8 cellular contexts compared by ENCODE assay signal in the genomic region with DNA sequence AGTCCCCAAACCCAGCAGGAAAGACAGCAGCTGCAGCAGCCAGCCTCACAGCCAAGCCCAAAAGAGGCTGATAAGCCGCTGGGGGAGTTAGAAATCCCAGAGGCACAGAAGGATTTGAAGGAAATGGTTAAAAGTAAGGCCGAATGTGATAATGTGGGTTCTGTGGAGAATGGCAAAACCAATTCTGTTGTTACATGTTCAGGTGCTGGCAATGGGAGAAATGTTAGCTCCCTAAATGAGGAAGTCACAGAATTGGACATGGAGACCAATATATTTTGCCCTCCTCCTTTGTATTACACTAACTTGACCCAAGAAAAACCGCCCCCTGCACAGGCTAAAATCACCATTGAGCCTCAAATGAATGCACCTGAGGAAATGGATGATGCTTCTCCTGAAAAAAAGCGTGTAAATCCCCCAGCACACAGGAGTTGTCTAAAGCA. TPM values are rescaled to one million over a fixed set of nuclear protein-coding genes. Genes with fewer than 3 reads are reported as not detected.
A peak's percentile ranks its signal among the peaks of the same experiment; 100 is the strongest.
DNase-seq lines count a peak whose midpoint lies in the region; ATAC-seq and TF ChIP-seq lines count a peak whose summit lies in the region.

No MANE protein-coding gene starts in this region.

- WGBS in IMR-90 (ENCODE audit: extremely low coverage in 2 of 2, insufficient read length in 1 of 2), 2 experiments: no CpG with 5 or more reads among the region's 4 CpGs

- peak overlapping the region; percentile 89; the same call in 1 of the 2 replicates for H3K4ac ChIP-seq in IMR-90 (ENCODE audit: low read depth, low read length)

- peaks cover 5% of the 10 kb centered on the region for H3K9me3 Mint-ChIP-seq in central memory CD8-positive, alpha-beta T cell

- no peak overlapping the region for H3K23ac ChIP-seq in IMR-90 (ENCODE audit: low read depth, low read length)

- H3K9ac ChIP-seq in IMR-90 (ENCODE audit: low read depth, low read length): peak overlapping the region; percentile 1; the same call in 1 of the 2 replicates

- H3K4me3 Mint-ChIP-seq in central memory CD8-positive, alpha-beta T cell: peak overlapping the region; percentile 81

- H3K36me3 ChIP-seq in IMR-90 (ENCODE audit: control insufficient read depth, insufficient read depth, low read length) (no peaks in the 10 kb centered on the region), muscle layer of duodenum (ENCODE audit: control insufficient read depth in 1 of 2, insufficient read depth in 2 of 2, low read length in 2 of 2) (no peaks in the 10 kb centered on the region)

- H2BK5ac ChIP-seq in IMR-90 (ENCODE audit: low read depth, low read length, poor library complexity, severe bottlenecking): no peak overlapping the region

- H3K56ac ChIP-seq in IMR-90 (ENCODE audit: extremely low read depth, insufficient read depth, low read length): no peak overlapping the region

- no peak overlapping the region; the same call in 1 of the 2 replicates for H3K18ac ChIP-seq in IMR-90 (ENCODE audit: low read depth, low read length)

- no peak overlapping the region for H2BK15ac ChIP-seq in IMR-90 (ENCODE audit: low read depth, low read length)

- peaks cover 3% of the 10 kb centered on the region for H3K36me3 Mint-ChIP-seq in central memory CD8-positive, alpha-beta T cell (ENCODE audit: insufficient read depth)

- in situ Hi-C loops in IMR-90 (cut with MboI; ENCODE audit: low sequenced_read_pairs): no loop called here

- H3K4me1 ChIP-seq in IMR-90 (ENCODE audit: control insufficient read depth, insufficient read depth, low read length): peaks cover 4% of the 10 kb centered on the region; the same call in 1 of the 2 replicates
- peaks cover 5 to 8% of the 10 kb centered on the region in 2 donors for H3K4me1 ChIP-seq in muscle layer of duodenum (ENCODE audit: control insufficient read depth in 1 of 2, insufficient read depth in 2 of 2, low read length in 2 of 2)

- H3K4me3 ChIP-seq in AG10803 (ENCODE audit: low read length) (peak overlapping the region; percentile 74), IMR-90 (ENCODE audit: insufficient read depth, low read depth, low read length) (peak overlapping the region; percentile 55), muscle layer of duodenum (ENCODE audit: low read depth in 1 of 2, low read length in 2 of 2) (peak overlapping the region; percentile 75 to 82)

- CTCF ChIA-PET in IMR-90 (lab: Yijun Ruan, JAX): no interaction called here

- ATAC-seq in IMR-90 (ENCODE audit: low read depth) (no peak), GM19455 (IDR thresholded peaks at IDR 0.05; ENCODE audit: unreplicated experiment) (no peak)
- no peak for ATAC-seq in central memory CD8-positive, alpha-beta T cell (replicated peaks; ENCODE audit: extremely low read depth, poor library complexity, severe bottlenecking)

- H3K27ac Mint-ChIP-seq in central memory CD8-positive, alpha-beta T cell (ENCODE audit: low read depth): peak overlapping the region; percentile 46

- no peak for TF ChIP-seq RAD21 in IMR-90 (IDR thresholded peaks at IDR 0.05; ENCODE audit: low read length)

- no peaks in the 10 kb centered on the region for H3K9me3 ChIP-seq in IMR-90 (ENCODE audit: control insufficient read depth, insufficient read depth, low read length)
- peaks cover 0 to 16% of the 10 kb centered on the region in 2 donors for H3K9me3 ChIP-seq in muscle layer of duodenum (ENCODE audit: control insufficient read depth in 1 of 2, low read length in 2 of 2)

- no TSS peak for BruUV-seq in IMR-90 (replicated peaks; lab: Mats Ljungman, UMichigan)

- DNase-seq in AG10803 (ENCODE audit: low read depth): no peak
- DNase-seq in IMR-90: no peak
- no peak for DNase-seq in central memory CD8-positive, alpha-beta T cell (ENCODE audit: low spot score in 2 of 2)
- DNase-seq in activated effector memory CD4-positive, alpha-beta T cell treated with anti-CD3 and anti-CD28 coated beads, Interleukin-2, amount 50 U/mL, for 16 hours: no peak
- DNase-seq in stimulated activated CD8-positive, alpha-beta memory T cell treated with anti-CD3 and anti-CD28 coated beads, Interleukin-4, amount 100 ng/mL, for 48 hours: no peak
- DNase-seq in GM10266 (ENCODE audit: extremely low spot score): no peak

- peak overlapping the region; percentile 94 for H2AFZ ChIP-seq in IMR-90 (replicated peaks; ENCODE audit: low read length, poor library complexity)

- H3K4me1 Mint-ChIP-seq in central memory CD8-positive, alpha-beta T cell: peaks cover 28% of the 10 kb centered on the region

- POLR2A ChIA-PET in IMR-90 (lab: Charles Lee; ENCODE audit: unreplicated experiment): no interaction called here

- H3K27me3 Mint-ChIP-seq in central memory CD8-positive, alpha-beta T cell: no peaks in the 10 kb centered on the region

- TF ChIP-seq POLR2A in IMR-90 (IDR thresholded peaks at IDR 0.05; ENCODE audit: low read depth, low read length): no peak

- intact Hi-C loops in IMR-90 (cut with micrococcal nuclease): no loop called here

- no peak overlapping the region for H3K14ac ChIP-seq in IMR-90 (replicated peaks; ENCODE audit: low read depth, low read length)

- no peak for TF ChIP-seq CTCF in AG10803 (conservative IDR thresholded peaks at IDR 0.05; ENCODE audit: low read length)
- no peak for TF ChIP-seq CTCF in IMR-90 (conservative IDR thresholded peaks at IDR 0.05; ENCODE audit: low read depth, low read length)
- TF ChIP-seq CTCF in GM10266 (IDR thresholded peaks at IDR 0.05; ENCODE audit: control insufficient read depth, insufficient read depth, low read depth, missing control alignments): no peak

- H3K79me1 ChIP-seq in IMR-90 (ENCODE audit: low read depth in 1 of 2, low read length in 2 of 2): peaks cover 0 to 8% of the 10 kb centered on the region in 2 experiments; a peak in 2 of 4 replicates

- H3K27ac ChIP-seq in IMR-90 (ENCODE audit: insufficient read depth, low read length) (no peak overlapping the region), muscle layer of duodenum (ENCODE audit: low read length) (peak overlapping the region; percentile 69)

- H2AK5ac ChIP-seq in IMR-90 (ENCODE audit: low read depth, low read length): no peak overlapping the region

- H2AK9ac ChIP-seq in IMR-90 (replicated peaks; ENCODE audit: low read depth, low read length, poor library complexity): peak overlapping the region; percentile 22

- H4K91ac ChIP-seq in IMR-90 (ENCODE audit: insufficient read depth, low read depth, low read length): no peak overlapping the region

- H3K4me2 ChIP-seq in IMR-90 (ENCODE audit: low read depth, low read length): peak overlapping the region; percentile 81

- H4K20me1 ChIP-seq in IMR-90 (ENCODE audit: insufficient read depth, low read length): no peaks in the 10 kb centered on the region

- no peaks in the 10 kb centered on the region for H3K27me3 ChIP-seq in IMR-90 (ENCODE audit: control insufficient read depth, insufficient read depth, low read length)
- H3K27me3 ChIP-seq in muscle layer of duodenum (ENCODE audit: low read depth, low read length): no peaks in the 10 kb centered on the region

- peak overlapping the region; percentile 80 for H4K5ac ChIP-seq in IMR-90 (ENCODE audit: low read depth, low read length)

- H2BK20ac ChIP-seq in IMR-90 (ENCODE audit: low read depth, low read length): no peak overlapping the region

- H2BK120ac ChIP-seq in IMR-90 (ENCODE audit: low read depth, low read length): no peak overlapping the region

- H3K9me1 ChIP-seq in IMR-90 (ENCODE audit: insufficient read depth, low read length): peaks cover 4% of the 10 kb centered on the region; the same call in 1 of the 2 replicates

- dilution Hi-C loops in IMR-90 (cut with HindIII; ENCODE audit: low sequenced_read_pairs, unreplicated experiment): no loop called here

- peak overlapping the region; percentile 94 to 96; a peak in 2 of 4 replicates for H4K8ac ChIP-seq in IMR-90 (ENCODE audit: low read depth in 2 of 2, low read length in 2 of 2)

TF ChIP-seq in IMR-90, 13 proteins besides CTCF, POLR2A, EP300 and RAD21:
- no peak for TF ChIP-seq MAZ (IDR thresholded peaks at IDR 0.05; ENCODE audit: borderline replicate concordance, low read depth, low read length)
- TF ChIP-seq MAFK (IDR thresholded peaks at IDR 0.05; ENCODE audit: low read depth, low read length): no peak
- no peak for TF ChIP-seq SMC3 (IDR thresholded peaks at IDR 0.05; ENCODE audit: low read depth, low read length)
- no peak for TF ChIP-seq FOS (IDR thresholded peaks at IDR 0.05; ENCODE audit: low read depth, low read length)
- TF ChIP-seq MXI1 (IDR thresholded peaks at IDR 0.05; ENCODE audit: borderline replicate concordance, low read depth, low read length): no peak
- TF ChIP-seq BHLHE40 (IDR thresholded peaks at IDR 0.05; ENCODE audit: low read depth, low read length): no peak
- TF ChIP-seq RCOR1 (IDR thresholded peaks at IDR 0.05; ENCODE audit: insufficient replicate concordance, low read length): no peak
- no peak for TF ChIP-seq CEBPB (IDR thresholded peaks at IDR 0.05; ENCODE audit: low read depth, low read length)
- TF ChIP-seq, protein P1, sequence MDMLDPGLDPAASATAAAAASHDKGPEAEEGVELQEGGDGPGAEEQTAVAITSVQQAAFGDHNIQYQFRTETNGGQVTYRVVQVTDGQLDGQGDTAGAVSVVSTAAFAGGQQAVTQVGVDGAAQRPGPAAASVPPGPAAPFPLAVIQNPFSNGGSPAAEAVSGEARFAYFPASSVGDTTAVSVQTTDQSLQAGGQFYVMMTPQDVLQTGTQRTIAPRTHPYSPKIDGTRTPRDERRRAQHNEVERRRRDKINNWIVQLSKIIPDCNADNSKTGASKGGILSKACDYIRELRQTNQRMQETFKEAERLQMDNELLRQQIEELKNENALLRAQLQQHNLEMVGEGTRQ (IDR thresholded peaks at IDR 0.05; ENCODE audit: low read depth, low read length): no peak
- no peak for TF ChIP-seq CHD1 (IDR thresholded peaks at IDR 0.05; ENCODE audit: low read depth, low read length)

RNA-seq across cellular contexts. Expression of a gene that starts 0.9 kb away (rescaled TPM):
- 1.1 TPM in 2 replicates for total RNA-seq in IMR-90 (2012; rRNA removed)
- polyA plus RNA-seq in IMR-90 (2012; rRNA removed): 1.0 TPM in 2 replicates
- polyA plus RNA-seq in IMR-90 (2012; cell fraction: cytosol; rRNA removed): 0.66 and 0.71 TPM in 2 replicates
- 0.63 and 0.67 TPM in 2 replicates for polyA plus RNA-seq in IMR-90 (2012; cell fraction: nucleus; rRNA removed; ENCODE audit: low replicate concordance)
